1 cellular context compared by ENCODE assay signal in the genomic region with DNA sequence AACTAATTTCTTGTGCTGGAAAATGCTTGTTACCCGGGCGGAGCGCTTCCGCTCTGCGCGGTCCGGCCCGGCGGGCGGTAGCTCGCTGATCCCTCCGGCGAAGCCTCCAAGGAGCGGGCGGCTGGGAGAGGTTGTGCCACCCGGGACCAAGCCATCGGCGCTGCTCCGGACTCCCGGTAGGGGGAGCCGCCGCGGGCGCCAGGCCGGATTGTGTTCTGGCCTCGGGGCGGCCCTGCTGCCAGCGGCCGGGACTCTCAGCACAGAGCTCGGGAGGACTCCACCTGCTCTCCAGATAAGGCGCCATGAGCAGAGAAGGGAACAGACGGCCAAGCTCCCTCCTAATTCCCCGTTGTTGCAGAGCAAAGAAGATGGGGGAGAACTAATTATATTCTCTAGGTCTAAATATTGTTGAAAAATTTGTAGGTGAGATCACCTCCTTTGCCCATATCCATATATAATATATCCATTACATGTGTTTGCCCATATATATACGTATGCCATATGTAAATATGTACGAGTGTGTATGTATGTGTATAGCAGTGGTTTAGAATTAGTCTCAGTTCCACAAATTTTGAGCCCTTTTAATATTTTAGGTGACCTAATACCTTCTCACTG.
TF ChIP-seq lines count a peak whose summit lies in the region.

No MANE protein-coding gene starts in this region.

TF ChIP-seq in GM12878, 131 proteins besides CTCF, POLR2A, EP300 and RAD21 (continued from another document):
- no peak for TF ChIP-seq RCOR1 (conservative IDR thresholded peaks at IDR 0.05; ENCODE audit: low read depth, low read length)
- no peak for TF ChIP-seq CHD1 (IDR thresholded peaks at IDR 0.05; ENCODE audit: low read depth, low read length)
- TF ChIP-seq RAD51 (IDR thresholded peaks at IDR 0.05): no peak
- no peak for TF ChIP-seq STAT1 (conservative IDR thresholded peaks at IDR 0.05)
- TF ChIP-seq YY1 (IDR thresholded peaks at IDR 0.05; ENCODE audit: low read depth, low read length): no peak
- no peak for TF ChIP-seq CHD4 (IDR thresholded peaks at IDR 0.05)
- TF ChIP-seq, protein P1, sequence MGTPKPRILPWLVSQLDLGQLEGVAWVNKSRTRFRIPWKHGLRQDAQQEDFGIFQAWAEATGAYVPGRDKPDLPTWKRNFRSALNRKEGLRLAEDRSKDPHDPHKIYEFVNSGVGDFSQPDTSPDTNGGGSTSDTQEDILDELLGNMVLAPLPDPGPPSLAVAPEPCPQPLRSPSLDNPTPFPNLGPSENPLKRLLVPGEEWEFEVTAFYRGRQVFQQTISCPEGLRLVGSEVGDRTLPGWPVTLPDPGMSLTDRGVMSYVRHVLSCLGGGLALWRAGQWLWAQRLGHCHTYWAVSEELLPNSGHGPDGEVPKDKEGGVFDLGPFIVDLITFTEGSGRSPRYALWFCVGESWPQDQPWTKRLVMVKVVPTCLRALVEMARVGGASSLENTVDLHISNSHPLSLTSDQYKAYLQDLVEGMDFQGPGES (IDR thresholded peaks at IDR 0.05): no peak
- TF ChIP-seq FOS (IDR thresholded peaks at IDR 0.05; ENCODE audit: borderline replicate concordance, extremely low read depth, insufficient read length): no peak
TF ChIP-seq in GM12878: peak in this region for 0.
